In genomic region chr16:15395631-15396508, GRCh38 we compare ENCODE assay signal across 10 cellular contexts. TPM values are rescaled to one million over a fixed set of nuclear protein-coding genes. Genes with fewer than 3 reads are reported as not detected.
DNase-seq lines count a peak whose midpoint lies in the region; ATAC-seq and TF ChIP-seq lines count a peak whose summit lies in the region.
"Not testable (repeated sequence)": the region's sequence is repeated elsewhere in the genome, so short reads cannot be mapped to it uniquely, and the experiment has no call there.
"Had no signal": no experiment of that assay in that cellular context is flagged by ENCODE, and none has a peak within 500 bp of the region (broad histone marks: within the 10 kb centered on the region; RNA-seq: fewer than 3 reads in every experiment).

Gene MPV17L, plus strand, starts transcription at chr16:15395754. Its CDS starts 144 bp downstream, at chr16:15395898.

- DNase-seq in CD1c-positive myeloid dendritic cell (ENCODE audit: extremely low spot score) (peak; percentile 28), KG1 (lab: John Stamatoyannopoulos, UW) (peak; percentile 40), NOMO-1 treated with dmso at 0.1 percent for 144 hours (lab: John Stamatoyannopoulos, UW; ENCODE audit: unreplicated experiment) (peak; percentile 24), left colon (peak; percentile 39 to 57), superior temporal gyrus (ENCODE audit: extremely low spot score) (peak; percentile 39)
- not testable (repeated sequence) for DNase-seq in astrocyte of the cerebellum (ENCODE audit: low read depth); fibroblast of mammary gland (ENCODE audit: low read depth); osteocyte (ENCODE audit: extremely low spot score, unreplicated experiment)

- peak within 1 kb of the TSS; percentile 38 for H3K4me3 ChIP-seq in astrocyte of the cerebellum (ENCODE audit: low read depth, low read length)
- peak within 1 kb of the TSS; percentile 20 for H3K4me3 ChIP-seq in fibroblast of mammary gland (ENCODE audit: control insufficient read depth, low read depth, low read length)

- intact Hi-C loops in left colon (cut with DNase I, micrococcal nuclease), result not testable (repeated sequence)

- peak; percentile 75 for ATAC-seq in left colon

- H3K36me3 Mint-ChIP-seq in osteocyte (ENCODE audit: unreplicated experiment), result not testable (repeated sequence)

- H3K27ac Mint-ChIP-seq in osteocyte (ENCODE audit: unreplicated experiment), result not testable (repeated sequence)

- H3K4me3 Mint-ChIP-seq in osteocyte (ENCODE audit: unreplicated experiment), result peak within 1 kb of the TSS; percentile 62

- H3K27me3 Mint-ChIP-seq in osteocyte (ENCODE audit: unreplicated experiment), result peaks cover 17% of the 10 kb centered on the region

- H3K9me3 Mint-ChIP-seq in osteocyte (ENCODE audit: unreplicated experiment), result not testable (repeated sequence)

- in situ Hi-C loops in astrocyte of the cerebellum (cut with HindIII; ENCODE audit: low sequenced_read_pairs), result not testable (repeated sequence)

- TF ChIP-seq CTCF in astrocyte of the cerebellum (IDR thresholded peaks at IDR 0.05; ENCODE audit: low read depth, low read length, missing control alignments); fibroblast of mammary gland (conservative IDR thresholded peaks at IDR 0.05; ENCODE audit: control insufficient read depth, insufficient read depth, low read depth, low read length); osteocyte (IDR thresholded peaks at IDR 0.05): not testable (repeated sequence)

- not testable (repeated sequence) for H3K4me1 Mint-ChIP-seq in osteocyte (ENCODE audit: unreplicated experiment)

RNA-seq across cellular contexts. Expression of gene MPV17L, which starts in this region (rescaled TPM):
- total RNA-seq in left colon (1 to 10 TPM; 7.5 to 7.6 TPM), osteocyte (0.47 and 1.3 TPM in 2 replicates)
- total RNA-seq: activated CD4-positive, alpha-beta memory T cell treated with anti-CD3 and anti-CD28 coated beads, Interleukin-2, amount 10 ng/mL, durations not matched to agents 7 days and 5 days; SK-MEL-5 had no signal
